ENCODE assay signal across 27 cellular contexts in genomic region chr12:18148961-18149360, GRCh38. TPM values are rescaled to one million over a fixed set of nuclear protein-coding genes. Genes with fewer than 3 reads are reported as not detected.
"Had no signal": no experiment of that assay in that cellular context is flagged by ENCODE, and none has a peak within 500 bp of the region (broad histone marks: within the 10 kb centered on the region; RNA-seq: fewer than 3 reads in every experiment).

No MANE protein-coding gene starts in this region.

- H3K4me3 ChIP-seq: sigmoid colon, thoracic aorta, vagina had no signal

- H3K27ac ChIP-seq: brain microvascular endothelial cell, parathyroid adenoma, sigmoid colon, thoracic aorta, vagina, WERI-Rb-1 had no signal

- DNase-seq: activated CD4-positive, alpha-beta T cell treated with anti-CD3 and anti-CD28 coated beads, Interleukin-2, amount 10 ng/mL, durations not matched to agents 7 days and 5 days; activated CD4-positive, CD25-positive, alpha-beta regulatory T cell treated with anti-CD3 and anti-CD28 coated beads, Interleukin-2, amount 50 U/mL, for 72 hours; activated CD8-positive, alpha-beta memory T cell treated with anti-CD3 and anti-CD28 coated beads, Interleukin-2, amount 10 ng/mL, durations not matched to agents 7 days and 5 days; activated CD8-positive, alpha-beta T cell treated with anti-CD3 and anti-CD28 coated beads for 36 hours; activated gamma-delta T cell treated with Interleukin-2 at 50 U/mL for 16 hours; activated T-cell treated with anti-CD3 and anti-CD28 coated beads for 4 hours; aorta; brain microvascular endothelial cell; central memory CD4-positive, alpha-beta T cell; dermis blood vessel endothelial cell; effector CD8-positive, alpha-beta T cell; erythroblast; foreskin melanocyte; left ventricle myocardium superior; midbrain; sigmoid colon; stimulated activated CD4-positive, alpha-beta T cell treated with anti-CD3 and anti-CD28 coated beads, Interleukin-2, amount 100 ng/mL, for 48 hours; stimulated activated naive CD4-positive, alpha-beta T cell; WERI-Rb-1 had no signal

- H3K4me1 ChIP-seq: parathyroid adenoma, sigmoid colon, vagina had no signal

- H3K27me3 ChIP-seq: brain microvascular endothelial cell, sigmoid colon, vagina had no signal

- ATAC-seq: activated CD8-positive, alpha-beta memory T cell treated with anti-CD3 and anti-CD28 coated beads, Interleukin-2, amount 10 ng/mL, durations not matched to agents 7 days and 5 days; activated CD8-positive, alpha-beta T cell treated with anti-CD3 and anti-CD28 coated beads for 36 hours; activated naive CD4-positive, alpha-beta T cell treated with anti-CD3 and anti-CD28 coated beads, Interleukin-2, amount 50 U/mL, for 72 hours; left ventricle myocardium superior; natural killer cell treated with Interleukin-12 subunit alpha and Interleukin-12 subunit beta and Interleukin-15 and Interleukin-18, amount 100 ng/mL, for 72 hours had no signal

- H3K9me3 ChIP-seq: sigmoid colon, thoracic aorta, vagina had no signal

- H3K36me3 ChIP-seq: brain microvascular endothelial cell, sigmoid colon, thoracic aorta, vagina, WERI-Rb-1 had no signal

RNA-seq across cellular contexts. Expression of gene RERGL, which starts 59.0 kb away (rescaled TPM):
- total RNA-seq: activated CD4-positive, alpha-beta T cell treated with anti-CD3 and anti-CD28 coated beads, Interleukin-2, amount 10 ng/mL, durations not matched to agents 7 days and 5 days; activated CD8-positive, alpha-beta memory T cell treated with anti-CD3 and anti-CD28 coated beads, Interleukin-2, amount 10 ng/mL, durations not matched to agents 7 days and 5 days; activated CD8-positive, alpha-beta T cell treated with anti-CD3 and anti-CD28 coated beads for 36 hours; activated naive CD4-positive, alpha-beta T cell treated with anti-CD3 and anti-CD28 coated beads, Interleukin-2, amount 50 U/mL, for 72 hours; activated T-helper 1 cell treated with anti-CD3 and anti-CD28 coated beads, Interleukin-12 subunit alpha, Interleukin-12 subunit beta, Interleukin-2, Interleukin-4 antibody, amounts not matched to agents 30 ng/mL and 10 ng/mL and 1 ng/mL, durations not matched to agents 14 hours and 24 hours and 36 hours; kidney epithelial cell; natural killer cell treated with Interleukin-12 subunit alpha and Interleukin-12 subunit beta and Interleukin-15 and Interleukin-18, amount 100 ng/mL, for 72 hours; pulmonary artery endothelial cell had no signal
